In genomic region chr1:205271277-205271676, GRCh38 we compare ENCODE assay signal across 1 cellular context.
TF ChIP-seq lines count a peak whose summit lies in the region.

No MANE protein-coding gene starts in this region.

TF ChIP-seq in K562, 482 proteins besides CTCF, POLR2A, EP300 and RAD21:
- TF ChIP-seq ZNF561 (CRISPR knock-in tag; conservative IDR thresholded peaks at IDR 0.05) (no peak), ARID3B (CRISPR knock-in tag; IDR thresholded peaks at IDR 0.05; ENCODE audit: borderline replicate concordance) (no peak), SREBF1 (IDR thresholded peaks at IDR 0.05; ENCODE audit: borderline replicate concordance, low read depth, low read length) (no peak)
TF ChIP-seq in K562: peak in this region for 0.
